In genomic region chr2:26033769-26034596, GRCh38 we compare ENCODE assay signal across 8 cellular contexts. TPM values are rescaled to one million over a fixed set of nuclear protein-coding genes. Genes with fewer than 3 reads are reported as not detected.
DNase-seq lines count a peak whose midpoint lies in the region; FAIRE-seq and TF ChIP-seq lines count a peak whose summit lies in the region.

TSS of gene RAB10 (plus strand) at chr2:26034084. CDS start at chr2:26034609, 525 bp downstream.

- H3K27me3 Mint-ChIP-seq in activated naive CD4-positive, alpha-beta T cell treated with anti-CD3 and anti-CD28 coated beads for 36 hours (ENCODE audit: low read depth) = no peaks in the 10 kb centered on the region

- DNase-seq in GM03348 (ENCODE audit: low spot score) (peak; percentile 100), HFF-Myc (ENCODE audit: extremely low read depth, low read depth) (peak; percentile 95), NAMALWA (ENCODE audit: low spot score) (peak; percentile 100), SK-N-DZ (ENCODE audit: low spot score) (peak; percentile 98), frontal cortex (ENCODE audit: low spot score in 2 of 2) (peak; percentile 96 to 97), non-pigmented ciliary epithelial cell (ENCODE audit: low read depth) (peak; percentile 89), superior temporal gyrus (ENCODE audit: extremely low spot score) (peak; percentile 99)
- DNase-seq in activated naive CD4-positive, alpha-beta T cell treated with anti-CD3 and anti-CD28 coated beads for 36 hours = peak; percentile 99

- peak within 1 kb of the TSS; percentile 89 for H3K27ac Mint-ChIP-seq in activated naive CD4-positive, alpha-beta T cell treated with anti-CD3 and anti-CD28 coated beads for 36 hours

- peak within 1 kb of the TSS; percentile 94 for H3K4me3 Mint-ChIP-seq in activated naive CD4-positive, alpha-beta T cell treated with anti-CD3 and anti-CD28 coated beads for 36 hours

- H3K9me3 Mint-ChIP-seq in activated naive CD4-positive, alpha-beta T cell treated with anti-CD3 and anti-CD28 coated beads for 36 hours = no peaks in the 10 kb centered on the region

- peaks cover 8% of the 10 kb centered on the region for H3K36me3 Mint-ChIP-seq in activated naive CD4-positive, alpha-beta T cell treated with anti-CD3 and anti-CD28 coated beads for 36 hours (ENCODE audit: low read depth)

- no peak for TF ChIP-seq CTCF in HFF-Myc (IDR thresholded peaks at IDR 0.05; ENCODE audit: low read depth, low read length, missing control alignments)

- FAIRE-seq in frontal cortex (lab: Jason Lieb, UNC) = no peak

- CTCF ChIA-PET in activated naive CD4-positive, alpha-beta T cell treated with anti-CD3 and anti-CD28 coated beads for 36 hours (lab: Charles Lee) = interaction anchor here (0.8 to 1.7 kb wide), 4 partner anchors 42 to 82 kb away, joined by 3 to 6 read pairs (median 4); no protein-coding TSS in a partner anchor

- peaks cover 29% of the 10 kb centered on the region for H3K4me1 Mint-ChIP-seq in activated naive CD4-positive, alpha-beta T cell treated with anti-CD3 and anti-CD28 coated beads for 36 hours (ENCODE audit: low read depth)

- H3K4me3 ChIP-seq in HFF-Myc (replicated peaks; ENCODE audit: low read depth, low read length) = peak within 1 kb of the TSS; percentile 96

- intact Hi-C loops in activated naive CD4-positive, alpha-beta T cell treated with anti-CD3 and anti-CD28 coated beads for 36 hours (cut with micrococcal nuclease) = loop anchor here (1.0 to 10.0 kb wide), 8 partner anchors 10 to 1323 kb away; partner anchors contain the start of genes ADGRF3, ASXL2, CENPA and DTNB

RNA-seq across cellular contexts. Expression of gene RAB10, which starts in this region (rescaled TPM):
- 62.8 and 89.0 TPM in 2 replicates for polyA plus RNA-seq in SK-N-DZ (2014; cell fraction: cytosol; rRNA removed)
- polyA plus RNA-seq in SK-N-DZ (2014; cell fraction: nucleus; rRNA removed) = 24.8 and 32.8 TPM in 2 replicates
- total RNA-seq in activated naive CD4-positive, alpha-beta T cell treated with anti-CD3 and anti-CD28 coated beads for 36 hours = 10 to 100 TPM; 84.2 to 93.0 TPM
- total RNA-seq in frontal cortex = 152 TPM

Comparison
In these comparisons a context has a peak if more than half of its experiments do, and no peak if none do; other contexts are left out.
1. Peak in every context shown above with its lines: DNase-seq and H3K4me3 ChIP-seq.